3 cellular contexts compared by ENCODE assay signal in the genomic region with DNA sequence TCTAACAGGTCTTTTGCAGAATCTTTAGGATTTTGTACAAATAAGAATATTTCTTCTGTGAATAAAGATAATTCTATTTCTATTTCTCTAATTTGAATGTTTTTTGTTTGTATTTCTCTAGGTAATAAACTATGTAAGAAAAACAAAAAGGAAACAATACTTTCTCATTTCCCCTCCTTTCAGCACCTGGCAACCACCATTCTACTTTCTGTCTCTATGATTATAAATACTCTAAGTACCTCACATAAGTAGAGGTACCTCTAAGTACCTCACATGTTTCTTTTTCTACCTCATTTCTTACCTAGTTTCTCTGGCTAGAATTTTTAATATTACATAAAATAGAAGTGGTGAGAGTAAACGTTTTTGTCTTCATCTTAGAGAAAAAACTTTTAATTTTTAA.
"Had no signal": no experiment of that assay in that cellular context is flagged by ENCODE, and none has a peak within 500 bp of the region (broad histone marks: within the 10 kb centered on the region; RNA-seq: fewer than 3 reads in every experiment).

No MANE protein-coding gene starts in this region.

- DNase-seq: GDM1, GF-D8 had no signal

- H3K4me3 ChIP-seq: GM12878 had no signal

- ATAC-seq: GM12878 had no signal
